25 cellular contexts compared by ENCODE assay signal in the genomic region with DNA sequence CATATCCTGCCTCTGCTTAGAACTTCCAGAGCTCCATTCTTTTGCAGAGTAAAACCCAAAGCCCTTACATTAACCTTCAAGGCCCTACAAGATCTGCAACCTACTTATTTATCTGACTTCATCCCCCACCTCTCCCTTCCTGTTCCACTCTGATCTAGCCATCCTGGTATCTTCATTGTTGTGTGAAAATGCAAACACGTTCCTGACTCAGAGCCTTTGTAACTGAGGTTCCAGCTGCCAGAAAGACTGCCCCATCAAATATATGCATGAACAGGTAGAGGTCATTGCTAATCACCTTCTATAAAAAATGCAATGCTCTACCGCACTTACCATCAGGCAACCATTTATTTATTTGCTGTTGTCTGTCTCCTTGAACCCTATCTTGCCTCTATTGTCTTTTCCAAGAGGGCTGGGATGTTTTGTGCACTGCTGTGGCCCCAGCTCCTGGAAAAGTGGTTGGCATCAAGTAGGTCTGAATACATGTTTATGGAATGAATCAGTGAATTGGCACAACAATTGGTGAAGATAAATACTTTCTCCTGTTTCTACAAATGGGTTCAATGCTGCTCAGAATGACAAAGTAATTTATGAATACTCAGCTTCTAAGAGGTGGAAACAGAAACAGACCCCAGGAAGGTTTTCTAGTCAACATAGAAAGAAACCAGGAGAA.
DNase-seq lines count a peak whose midpoint lies in the region; ATAC-seq and TF ChIP-seq lines count a peak whose summit lies in the region.
"Had no signal": no experiment of that assay in that cellular context is flagged by ENCODE, and none has a peak within 500 bp of the region (broad histone marks: within the 10 kb centered on the region; RNA-seq: fewer than 3 reads in every experiment).

No MANE protein-coding gene starts in this region.

- no peaks in the 10 kb centered on the region for H3F3A ChIP-seq in GM23248 (ENCODE audit: insufficient read depth)

- no peaks in the 10 kb centered on the region for H3K9me3 ChIP-seq in GM23248 (ENCODE audit: low read depth)
- H3K9me3 ChIP-seq in RWPE2 (ENCODE audit: severe bottlenecking) = no peaks in the 10 kb centered on the region
- H3K9me3 ChIP-seq: neutrophil, upper lobe of left lung had no signal

- H3K36me3 ChIP-seq in GM23248 (ENCODE audit: low read depth) (no peaks in the 10 kb centered on the region), RWPE2 (ENCODE audit: low read depth) (no peaks in the 10 kb centered on the region)
- H3K36me3 ChIP-seq: neutrophil, upper lobe of left lung had no signal

- H3K79me2 ChIP-seq in GM23248 (ENCODE audit: insufficient read depth) = no peaks in the 10 kb centered on the region

- H3K4me2 ChIP-seq in GM23248 (ENCODE audit: unreplicated experiment) = no peak overlapping the region

- H3K27ac ChIP-seq in GM23248 (no peak overlapping the region), RWPE2 (ENCODE audit: poor library complexity, severe bottlenecking) (peak overlapping the region; percentile 36)
- H3K27ac ChIP-seq: C4-2B, foreskin keratinocyte, neutrophil, upper lobe of left lung had no signal

- H3K4me1 ChIP-seq in GM23248 (ENCODE audit: insufficient read depth) = peaks cover 4% of the 10 kb centered on the region; the same call in 1 of the 2 replicates
- H3K4me1 ChIP-seq in RWPE2 (ENCODE audit: insufficient read depth, poor library complexity, severe bottlenecking) = peaks cover 6% of the 10 kb centered on the region
- H3K4me1 ChIP-seq: upper lobe of left lung had no signal

- no peaks in the 10 kb centered on the region for H3K9me2 ChIP-seq in GM23248 (ENCODE audit: insufficient read depth)

- no peak overlapping the region for H3K9ac ChIP-seq in GM23248

- DNase-seq in GM23248 = peak; percentile 4
- DNase-seq in RWPE2 (ENCODE audit: low spot score) = no peak
- peak; percentile 19 for DNase-seq in fibroblast of gingiva (ENCODE audit: low read depth)
- peak; percentile 91 for DNase-seq in renal cortical epithelial cell (ENCODE audit: low read depth)
- DNase-seq in SIG-M5 (lab: John Stamatoyannopoulos, UW) = no peak
- no peak for DNase-seq in activated T-cell treated with anti-CD3 and anti-CD28 coated beads, Interleukin-2, amount 50 U/mL, for 1 hour
- no peak for DNase-seq in iPS-NIHi7 (ENCODE audit: extremely low spot score)
- DNase-seq: activated CD8-positive, alpha-beta T cell treated with anti-CD3 and anti-CD28 coated beads, Interleukin-2, amount 10 ng/mL, durations not matched to agents 7 days and 5 days; activated gamma-delta T cell treated with Interleukin-2 at 50 U/mL for 16 hours; EL; GOT3; Kasumi-1; NCI-H1048; NCI-H187; NCI-H774; stimulated activated CD4-positive, alpha-beta T cell treated with anti-CD3 and anti-CD28 coated beads, Interleukin-4, amount 100 ng/mL, for 24 hours; substantia nigra; upper lobe of left lung had no signal

- ATAC-seq in RWPE2 (ENCODE audit: low read depth) = peak; percentile 53; the same call in 1 of the 3 replicates
- ATAC-seq: activated CD8-positive, alpha-beta T cell treated with anti-CD3 and anti-CD28 coated beads, Interleukin-2, amount 10 ng/mL, durations not matched to agents 7 days and 5 days; foreskin keratinocyte; GM12878; left lobe of liver; sciatic nerve; stimulated activated memory B cell treated with anti-CD40 and anti-IgM and Interleukin-4, amounts not matched to agents 10 μg/mL and 1 μg/mL and 100 μg/mL, for 72 hours had no signal

- in situ Hi-C loops in GM23248 (cut with MboI) = no loop called here

- H2AFZ ChIP-seq in GM23248 = no peak overlapping the region

- H3K27me3 ChIP-seq in GM23248 (replicated peaks; ENCODE audit: insufficient read depth) (no peaks in the 10 kb centered on the region), RWPE2 (ENCODE audit: insufficient read depth, poor library complexity, severe bottlenecking) (no peaks in the 10 kb centered on the region)
- H3K27me3 ChIP-seq: foreskin keratinocyte, neutrophil, upper lobe of left lung had no signal

- TF ChIP-seq CTCF in RWPE2 (IDR thresholded peaks at IDR 0.05; ENCODE audit: poor library complexity, severe bottlenecking) = no peak

- WGBS in GM23248 (ENCODE audit: low coverage in 1 of 2, low lambda C conversion rate in 2 of 2, missing lambda C conversion rate in 2 of 2), 2 experiments = 93 to 100% methylated on average over 2 of the region's 2 CpGs

- no peak overlapping the region for H3K4me3 ChIP-seq in GM23248
- no peak overlapping the region for H3K4me3 ChIP-seq in RWPE2 (ENCODE audit: severe bottlenecking)
- H3K4me3 ChIP-seq: GM12878, upper lobe of left lung had no signal

- H4K20me1 ChIP-seq in GM23248 (ENCODE audit: insufficient read depth) = no peaks in the 10 kb centered on the region

Comparison
In these comparisons a context has a peak if more than half of its experiments do, and no peak if none do; other contexts are left out.
1. DNase-seq: peak in GM23248 (single experiment), fibroblast of gingiva (single experiment) and renal cortical epithelial cell (single experiment); none in RWPE2 (single experiment), SIG-M5 (single experiment), activated T-cell treated with anti-CD3 and anti-CD28 coated beads, Interleukin-2, amount 50 U/mL, for 1 hour (single experiment) and iPS-NIHi7 (single experiment).